ENCODE assay signal across 8 cellular contexts in the genomic region with DNA sequence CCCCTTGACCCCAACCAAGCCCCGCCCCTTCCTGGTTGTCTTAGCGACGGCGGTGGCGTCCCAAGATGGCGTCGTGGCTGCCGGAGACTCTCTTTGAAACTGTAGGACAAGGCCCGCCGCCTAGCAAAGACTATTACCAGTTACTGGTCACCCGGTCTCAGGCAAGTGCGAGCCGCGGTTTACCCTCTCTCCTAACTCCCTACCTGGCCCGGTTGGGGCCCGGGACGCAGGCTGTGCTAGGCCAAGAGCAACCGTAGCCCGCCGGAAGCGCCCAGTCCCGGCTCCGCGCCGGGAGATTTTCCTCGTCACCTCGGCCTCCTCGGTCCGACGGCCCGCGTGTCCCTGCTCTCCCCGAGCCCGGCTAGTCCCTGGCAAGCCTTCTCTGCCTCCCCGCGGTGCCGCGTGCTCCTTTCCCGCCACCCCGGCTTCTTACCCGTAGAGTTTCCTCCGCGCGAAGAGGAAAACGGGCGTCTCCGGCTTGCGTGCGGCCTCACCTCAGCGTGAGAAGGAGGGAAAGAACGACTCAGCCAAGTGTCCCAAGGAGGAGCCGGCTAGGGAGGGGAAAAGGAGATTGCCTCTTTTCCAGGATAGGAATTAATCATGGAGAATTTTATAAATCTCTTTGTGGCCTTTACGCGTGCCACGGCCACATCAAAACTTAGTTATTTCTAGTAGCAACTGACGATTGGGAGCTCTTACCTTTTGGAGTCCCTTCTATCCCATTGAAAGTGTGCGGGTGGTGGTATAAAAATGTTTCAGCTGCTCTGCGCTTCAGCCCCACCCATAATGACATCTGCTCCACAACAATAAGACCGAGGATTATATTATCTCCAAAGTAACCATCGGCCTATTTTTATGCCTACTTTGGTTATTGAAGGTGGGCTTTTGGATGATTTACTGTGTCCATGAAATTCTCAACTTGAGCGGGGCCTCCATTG. TPM values are rescaled to one million over a fixed set of nuclear protein-coding genes. Genes with fewer than 3 reads are reported as not detected.
DNase-seq lines count a peak whose midpoint lies in the region; ATAC-seq and TF ChIP-seq lines count a peak whose summit lies in the region.

A gene with protein sequence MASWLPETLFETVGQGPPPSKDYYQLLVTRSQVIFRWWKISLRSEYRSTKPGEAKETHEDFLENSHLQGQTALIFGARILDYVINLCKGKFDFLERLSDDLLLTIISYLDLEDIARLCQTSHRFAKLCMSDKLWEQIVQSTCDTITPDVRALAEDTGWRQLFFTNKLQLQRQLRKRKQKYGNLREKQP (plus strand): TSS at position 55 of the 938 bp plus-strand sequence. CDS start 11 bp downstream, at position 66.

- peak within 1 kb of the TSS; percentile 91 for H3K4me3 ChIP-seq in Panc1 (ENCODE audit: low read depth in 2 of 2, low read length in 2 of 2)
- H3K4me3 ChIP-seq in upper lobe of left lung: peak within 1 kb of the TSS; percentile 89 to 98 (median 91)

- no peak for TF ChIP-seq EP300 in upper lobe of left lung (IDR thresholded peaks at IDR 0.05)

- DNase-seq in DMS53 treated with DMSO at 0.1 percent for 48 hours (lab: John Stamatoyannopoulos, UW; ENCODE audit: unreplicated experiment) (peak; percentile 79), HuH-7 (ENCODE audit: low spot score) (peak; percentile 42), Panc1 (ENCODE audit: low read depth, low spot score) (peak; percentile 30), head of caudate nucleus (peak; percentile 82 to 96 (median 90)), pons (ENCODE audit: low spot score) (peak; percentile 11), upper lobe of left lung (peak; percentile 80 to 92)
- peak; percentile 91 for DNase-seq in activated naive CD4-positive, alpha-beta T cell treated with Interleukin-2 at 50 U/mL for 16 hours

- TF ChIP-seq POLR2A in upper lobe of left lung (IDR thresholded peaks at IDR 0.05): no peak

- POLR2A ChIA-PET in Panc1 (lab: Charles Lee): interaction anchor here (0.6 to 1.1 kb wide), 2 partner anchors 12 to 495 kb away, joined by 3 read pairs; no protein-coding TSS in a partner anchor

- CTCF ChIA-PET in Panc1 (lab: Charles Lee): no interaction called here

- peaks cover 10% of the 10 kb centered on the region for H3K4me1 ChIP-seq in Panc1 (ENCODE audit: control insufficient read depth, insufficient read depth, low read length)
- H3K4me1 ChIP-seq in upper lobe of left lung: peaks cover 11 to 26% (median 17%) of the 10 kb centered on the region in 4 donors

- ATAC-seq in GM21528 (IDR thresholded peaks at IDR 0.05; ENCODE audit: low FRiP score, unreplicated experiment) (peak; percentile 74), Panc1 (peak; percentile 82), upper lobe of left lung (ENCODE audit: low FRiP score in 2 of 2) (peak; percentile 90 to 91)

- no peaks in the 10 kb centered on the region for H3K27me3 ChIP-seq in Panc1 (ENCODE audit: control insufficient read depth, insufficient read depth, low read length)
- H3K27me3 ChIP-seq in upper lobe of left lung: no peaks in the 10 kb centered on the region

- H3K27ac ChIP-seq in Panc1 (ENCODE audit: low read length) (peak within 1 kb of the TSS; percentile 94), upper lobe of left lung (peak within 1 kb of the TSS; percentile 99 to 100 (median 100))

- intact Hi-C loops in Panc1 (cut with micrococcal nuclease; ENCODE audit: unreplicated experiment): no loop called here
- intact Hi-C loops in head of caudate nucleus (cut with DNase I): loop anchor here (5.0 kb wide), 1 partner anchor 120 kb away; no protein-coding TSS in a partner anchor

- BruUV-seq in Panc1 (replicated peaks; lab: Mats Ljungman, UMichigan): no TSS peak

- in situ Hi-C loops in Panc1 (cut with HindIII; ENCODE audit: low pct_unique_long_range_greater_than_20kb, low sequenced_read_pairs): no loop called here

- TF ChIP-seq CTCF in Panc1 (IDR thresholded peaks at IDR 0.05): no peak
- TF ChIP-seq CTCF in upper lobe of left lung (IDR thresholded peaks at IDR 0.05): no peak

- H3K9me3 ChIP-seq in Panc1 (ENCODE audit: control insufficient read depth, insufficient read depth, low read depth, low read length): no peaks in the 10 kb centered on the region
- no peaks in the 10 kb centered on the region for H3K9me3 ChIP-seq in upper lobe of left lung

- peaks cover 12% of the 10 kb centered on the region; the same call in 1 of the 2 replicates for H3K36me3 ChIP-seq in Panc1 (ENCODE audit: control insufficient read depth, insufficient read depth, low read length)
- peaks cover 0 to 3% (median 1%) of the 10 kb centered on the region in 4 donors for H3K36me3 ChIP-seq in upper lobe of left lung

- 2 to 3% methylated on average over 32 to 61 of the region's 61 CpGs for WGBS in upper lobe of left lung, 2 donors

RNA-seq across cellular contexts. Expression of the gene that starts here (rescaled TPM):
- 3.9 TPM for total RNA-seq in Panc1 (2021; ENCODE audit: unreplicated experiment)
- polyA plus RNA-seq in Panc1 (2012; ENCODE audit: insufficient read length): 3.7 TPM
- 10 to 100 TPM in 1 of 6 donors, 1 to 10 TPM in 5; 2.4 to 13.8 (median 4.5) TPM for total RNA-seq in upper lobe of left lung

Comparison
In these comparisons a context has a peak if more than half of its experiments do, and no peak if none do; other contexts are left out.
1. Peak in every context shown above with its lines: DNase-seq, ATAC-seq, H3K4me3 ChIP-seq and H3K27ac ChIP-seq.
2. DNase-seq: peak in every context shown above with its lines; median percentile 91 in activated naive CD4-positive, alpha-beta T cell treated with Interleukin-2 at 50 U/mL for 16 hours; 90 in head of caudate nucleus; 86 in upper lobe of left lung; 79 in DMS53 treated with DMSO at 0.1 percent for 48 hours; 42 in HuH-7; 30 in Panc1; 11 in pons.